Comparison of ENCODE assay signal across 8 cellular contexts in genomic region chr16:4306439-4307214, GRCh38. TPM values are rescaled to one million over a fixed set of nuclear protein-coding genes. Genes with fewer than 3 reads are reported as not detected.
DNase-seq lines count a peak whose midpoint lies in the region; ATAC-seq and TF ChIP-seq lines count a peak whose summit lies in the region.

No MANE protein-coding gene starts in this region.

- no peak for TF ChIP-seq POLR2A in upper lobe of left lung (IDR thresholded peaks at IDR 0.05)

- TF ChIP-seq EP300 in upper lobe of left lung (IDR thresholded peaks at IDR 0.05), result no peak

- no peak overlapping the region for H2BK5ac ChIP-seq in mesenchymal stem cell (ENCODE audit: low read depth, low read length, poor library complexity, severe bottlenecking)

- H3K4me3 ChIP-seq in RWPE2 (ENCODE audit: severe bottlenecking), result peak overlapping the region; percentile 50
- H3K4me3 ChIP-seq in brain microvascular endothelial cell (ENCODE audit: low read depth, low read length), result peak overlapping the region; percentile 56
- H3K4me3 ChIP-seq in mesenchymal stem cell (ENCODE audit: insufficient read depth in 1 of 2, low read depth in 1 of 2, low read length in 2 of 2), result peak overlapping the region in 1 of 2 experiments; percentile 86
- H3K4me3 ChIP-seq in upper lobe of left lung, result peak overlapping the region; percentile 25 to 60 (median 56)

- peak overlapping the region; percentile 41 to 78 for H3K4ac ChIP-seq in mesenchymal stem cell (ENCODE audit: low read depth in 1 of 2, low read length in 2 of 2)

- peak overlapping the region in 1 of 2 experiments; percentile 12 for H3K14ac ChIP-seq in mesenchymal stem cell (ENCODE audit: low read length in 2 of 2)

- peak overlapping the region; percentile 67 for H2AK5ac ChIP-seq in mesenchymal stem cell (ENCODE audit: low read length, severe bottlenecking)

- peaks cover 16% of the 10 kb centered on the region for H3K36me3 ChIP-seq in RWPE2 (ENCODE audit: low read depth)
- H3K36me3 ChIP-seq in brain microvascular endothelial cell (replicated peaks), result no peaks in the 10 kb centered on the region
- peaks cover 0 to 11% of the 10 kb centered on the region in 2 experiments for H3K36me3 ChIP-seq in mesenchymal stem cell (ENCODE audit: control insufficient read depth in 1 of 2, insufficient read depth in 2 of 2, low read depth in 1 of 2, low read length in 2 of 2)
- H3K36me3 ChIP-seq in upper lobe of left lung, result no peaks in the 10 kb centered on the region

- in situ Hi-C loops in brain microvascular endothelial cell (cut with HindIII; ENCODE audit: low pct_ligation_motif_present, low sequenced_read_pairs), result no loop called here

- WGBS in mesenchymal stem cell, result 57% methylated on average over 16 of the region's 16 CpGs
- 50 to 62% methylated on average over 8 to 16 of the region's 16 CpGs for WGBS in upper lobe of left lung, 2 donors

- ATAC-seq in RWPE2 (ENCODE audit: low read depth) (no peak), upper lobe of left lung (ENCODE audit: low FRiP score in 2 of 2) (no peak), HG02642 (IDR thresholded peaks at IDR 0.05; ENCODE audit: poor library complexity, unreplicated experiment) (no peak), HG02763 (IDR thresholded peaks at IDR 0.05; ENCODE audit: unreplicated experiment) (no peak)

- H3K18ac ChIP-seq in mesenchymal stem cell (ENCODE audit: low read depth in 1 of 2, low read length in 2 of 2), result peak overlapping the region; percentile 13 to 37

- peaks cover 9% of the 10 kb centered on the region for H3K79me1 ChIP-seq in mesenchymal stem cell (replicated peaks; ENCODE audit: low read length, poor library complexity, severe bottlenecking)

- H3K4me2 ChIP-seq in mesenchymal stem cell (ENCODE audit: low read length, poor library complexity, severe bottlenecking), result peak overlapping the region; percentile 36

- peak overlapping the region; percentile 91 for H4K91ac ChIP-seq in mesenchymal stem cell (ENCODE audit: low read length)

- TF ChIP-seq CTCF in RWPE2 (IDR thresholded peaks at IDR 0.05; ENCODE audit: poor library complexity, severe bottlenecking) (no peak), brain microvascular endothelial cell (IDR thresholded peaks at IDR 0.05; ENCODE audit: low read depth, low read length, missing control alignments) (no peak), upper lobe of left lung (IDR thresholded peaks at IDR 0.05) (no peak)

- H3K27me3 ChIP-seq in RWPE2 (ENCODE audit: insufficient read depth, poor library complexity, severe bottlenecking), result no peaks in the 10 kb centered on the region
- no peaks in the 10 kb centered on the region for H3K27me3 ChIP-seq in brain microvascular endothelial cell (replicated peaks)
- H3K27me3 ChIP-seq in mesenchymal stem cell (ENCODE audit: control insufficient read depth in 1 of 2, insufficient read depth in 1 of 2, low read length in 2 of 2), result no peaks in the 10 kb centered on the region
- H3K27me3 ChIP-seq in upper lobe of left lung, result no peaks in the 10 kb centered on the region

- peak overlapping the region; percentile 15 for H2BK15ac ChIP-seq in mesenchymal stem cell (ENCODE audit: low read depth, poor library complexity, severe bottlenecking)

- peak overlapping the region; percentile 86 for H3K9ac ChIP-seq in mesenchymal stem cell (ENCODE audit: low read length)

- H3K27ac ChIP-seq in RWPE2 (ENCODE audit: poor library complexity, severe bottlenecking), result peak overlapping the region; percentile 84
- no peak overlapping the region for H3K27ac ChIP-seq in brain microvascular endothelial cell
- peak overlapping the region; percentile 70 for H3K27ac ChIP-seq in mesenchymal stem cell (ENCODE audit: low read length, poor library complexity, severe bottlenecking)
- H3K27ac ChIP-seq in upper lobe of left lung, result peak overlapping the region; percentile 85 to 94 (median 88)

- H2BK120ac ChIP-seq in mesenchymal stem cell (ENCODE audit: low read depth, low read length), result peak overlapping the region; percentile 39

- H3K23ac ChIP-seq in mesenchymal stem cell (ENCODE audit: low read length in 2 of 2), result no peak overlapping the region

- H3K4me1 ChIP-seq in RWPE2 (ENCODE audit: insufficient read depth, poor library complexity, severe bottlenecking), result peaks cover 7% of the 10 kb centered on the region
- peaks cover 33% of the 10 kb centered on the region for H3K4me1 ChIP-seq in mesenchymal stem cell (ENCODE audit: control insufficient read depth, insufficient read depth, low read depth, low read length)
- H3K4me1 ChIP-seq in upper lobe of left lung, result peaks cover 16 to 27% (median 22%) of the 10 kb centered on the region in 4 donors

- H3K9me3 ChIP-seq in RWPE2 (ENCODE audit: severe bottlenecking) (no peaks in the 10 kb centered on the region), mesenchymal stem cell (ENCODE audit: control insufficient read depth, low read length) (no peaks in the 10 kb centered on the region), upper lobe of left lung (no peaks in the 10 kb centered on the region)

- H4K8ac ChIP-seq in mesenchymal stem cell (ENCODE audit: low read length), result peak overlapping the region; percentile 71

- DNase-seq in NCI-H2196 (lab: John Stamatoyannopoulos, UW; ENCODE audit: unreplicated experiment), result peak; percentile 22
- DNase-seq in NCI-H2196 treated with DMSO at 0.1 percent for 48 hours (lab: John Stamatoyannopoulos, UW; ENCODE audit: unreplicated experiment), result no peak
- peak; percentile 64 for DNase-seq in RWPE2 (ENCODE audit: low spot score)
- no peak for DNase-seq in brain microvascular endothelial cell
- DNase-seq in mesenchymal stem cell, result no peak
- DNase-seq in upper lobe of left lung, result no peak

- peak overlapping the region; percentile 7 to 92 for H2BK12ac ChIP-seq in mesenchymal stem cell (ENCODE audit: low read length in 2 of 2)

- no peak overlapping the region for H2AFZ ChIP-seq in mesenchymal stem cell (ENCODE audit: low read depth, low read length)

RNA-seq across cellular contexts. Expression of gene GLIS2, which starts 9.2 kb away (rescaled TPM):
- polyA plus RNA-seq in mesenchymal stem cell (2013, experiment 1 of 2), result 20.9 TPM
- 19.9 TPM for polyA plus RNA-seq in mesenchymal stem cell (2013, experiment 2 of 2)
- total RNA-seq in upper lobe of left lung, result 10 to 100 TPM; 10.5 to 35.2 (median 22.6) TPM

RNA-seq across cellular contexts. Expression of gene TFAP4, which starts 33.8 kb away (rescaled TPM):
- 6.0 TPM for polyA plus RNA-seq in mesenchymal stem cell (2013, experiment 1 of 2)
- 5.8 TPM for polyA plus RNA-seq in mesenchymal stem cell (2013, experiment 2 of 2)
- total RNA-seq in upper lobe of left lung, result 10 to 100 TPM in 3 of 6 donors, 1 to 10 TPM in 3; 3.7 to 24.1 (median 8.9) TPM

RNA-seq across cellular contexts. Expression of gene PAM16, which starts 44.5 kb away (rescaled TPM):
- 39.3 TPM for polyA plus RNA-seq in mesenchymal stem cell (2013, experiment 1 of 2)
- 43.3 TPM for polyA plus RNA-seq in mesenchymal stem cell (2013, experiment 2 of 2)
- total RNA-seq in upper lobe of left lung, result 10 to 100 TPM; 45.5 to 71.8 (median 62.6) TPM

Comparison
In these comparisons a context has a peak if more than half of its experiments do, and no peak if none do; other contexts are left out.
1. DNase-seq: peak in NCI-H2196 (single experiment) and RWPE2 (single experiment); none in NCI-H2196 treated with DMSO at 0.1 percent for 48 hours (single experiment), brain microvascular endothelial cell (single experiment), mesenchymal stem cell (single experiment) and upper lobe of left lung (0 of 2).